9 cellular contexts compared by ENCODE assay signal in the genomic region with DNA sequence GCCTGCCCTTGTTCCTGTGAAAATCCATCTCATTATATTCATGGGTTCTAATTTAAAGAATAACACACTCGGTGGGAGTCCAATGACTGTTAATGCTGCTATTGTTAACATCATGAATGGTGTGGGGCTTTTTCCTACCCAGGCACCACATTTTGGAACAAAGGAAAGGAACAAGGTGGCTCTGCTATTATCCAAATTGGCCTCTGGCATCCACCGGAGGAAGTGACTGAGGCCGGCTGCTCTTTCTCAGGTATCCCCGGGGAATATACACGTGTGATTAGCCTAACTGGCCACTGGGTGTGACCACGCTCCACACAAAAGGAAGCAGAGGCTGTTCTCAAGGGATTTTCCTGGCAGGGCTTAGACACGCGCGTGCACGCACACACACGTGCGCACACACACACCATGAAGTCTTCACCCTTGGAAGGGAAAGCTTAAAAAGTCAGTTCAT.
A peak's percentile ranks its signal among the peaks of the same experiment; 100 is the strongest.
DNase-seq lines count a peak whose midpoint lies in the region; ATAC-seq and TF ChIP-seq lines count a peak whose summit lies in the region.
"Had no signal": no experiment of that assay in that cellular context is flagged by ENCODE, and none has a peak within 500 bp of the region (broad histone marks: within the 10 kb centered on the region; RNA-seq: fewer than 3 reads in every experiment).

No MANE protein-coding gene starts in this region.

- no peaks in the 10 kb centered on the region for H3K4me1 Mint-ChIP-seq in type B pancreatic cell (ENCODE audit: unreplicated experiment)
- no peaks in the 10 kb centered on the region for H3K4me1 Mint-ChIP-seq in naive thymus-derived CD8-positive, alpha-beta T cell

- no peak overlapping the region for H3K4me3 Mint-ChIP-seq in type B pancreatic cell
- H3K4me3 Mint-ChIP-seq in naive thymus-derived CD8-positive, alpha-beta T cell: no peak overlapping the region

- DNase-seq in DMS 273 (lab: John Stamatoyannopoulos, UW; ENCODE audit: unreplicated experiment): peak; percentile 26
- DNase-seq in DMS 273 treated with DMSO at 0.1 percent for 48 hours (lab: John Stamatoyannopoulos, UW): no peak
- DNase-seq in SK-N-SH: peak; percentile 64
- DNase-seq in iPS-NIHi11 (ENCODE audit: low spot score): peak; percentile 55
- DNase-seq in type B pancreatic cell (ENCODE audit: extremely low spot score, unreplicated experiment): no peak
- no peak for DNase-seq in naive thymus-derived CD8-positive, alpha-beta T cell

- TF ChIP-seq RAD21 in SK-N-SH (IDR thresholded peaks at IDR 0.05; ENCODE audit: low read length): peak; percentile 79

- H3K4me3 ChIP-seq in SK-N-SH (ENCODE audit: low read depth in 2 of 2, low read length in 1 of 2): no peak overlapping the region

- WGBS in SK-N-SH (ENCODE audit: low lambda C conversion rate): 61% methylated on average over 11 of the region's 12 CpGs

- H3K9me3 ChIP-seq in SK-N-SH: no peaks in the 10 kb centered on the region

- POLR2A ChIA-PET in SK-N-SH (lab: Yijun Ruan, JAX): no interaction called here
- POLR2A ChIA-PET in naive thymus-derived CD8-positive, alpha-beta T cell (lab: Charles Lee): no interaction called here

- H3K27ac ChIP-seq in SK-N-SH (ENCODE audit: low read depth in 2 of 2, low read length in 1 of 2): no peak overlapping the region
- H3K27ac ChIP-seq: parathyroid adenoma had no signal

- no peaks in the 10 kb centered on the region for H3K79me2 ChIP-seq in SK-N-SH (ENCODE audit: insufficient read depth)
- H3K79me2 ChIP-seq: parathyroid adenoma had no signal

- TF ChIP-seq EP300 in SK-N-SH (IDR thresholded peaks at IDR 0.05; ENCODE audit: borderline replicate concordance in 1 of 2, low read depth in 1 of 2, low read length in 1 of 2): no peak

- no peaks in the 10 kb centered on the region for H3K36me3 Mint-ChIP-seq in type B pancreatic cell
- no peaks in the 10 kb centered on the region for H3K36me3 Mint-ChIP-seq in naive thymus-derived CD8-positive, alpha-beta T cell

- no peak overlapping the region for H3K9ac ChIP-seq in SK-N-SH
- H3K9ac ChIP-seq: parathyroid adenoma had no signal

- TF ChIP-seq CTCF in SK-N-SH (IDR thresholded peaks at IDR 0.05): peak; percentile 31; the same call in 1 of the 2 replicates
- TF ChIP-seq CTCF in type B pancreatic cell (conservative IDR thresholded peaks at IDR 0.05): peak; percentile 65

- ATAC-seq in HG02798 (IDR thresholded peaks at IDR 0.05; ENCODE audit: poor library complexity, unreplicated experiment) (no peak), HG03457 (IDR thresholded peaks at IDR 0.05; ENCODE audit: unreplicated experiment) (no peak)
- ATAC-seq in naive thymus-derived CD8-positive, alpha-beta T cell: no peak

- no peaks in the 10 kb centered on the region for H3K36me3 ChIP-seq in SK-N-SH (replicated peaks in 1 of 2; ENCODE audit: control insufficient read depth in 1 of 2, insufficient read depth in 2 of 2, low read length in 1 of 2)

- H3K27ac Mint-ChIP-seq in type B pancreatic cell: no peak overlapping the region
- no peak overlapping the region for H3K27ac Mint-ChIP-seq in naive thymus-derived CD8-positive, alpha-beta T cell

- no peak overlapping the region for H3K4me2 ChIP-seq in SK-N-SH

- CTCF ChIA-PET in SK-N-SH (lab: Yijun Ruan, JAX): interaction anchor here (0.6 kb wide), 1 partner anchor 15 kb away, joined by 3 read pairs; no protein-coding TSS in a partner anchor

- H3K27me3 Mint-ChIP-seq in type B pancreatic cell: peaks cover 6% of the 10 kb centered on the region
- no peaks in the 10 kb centered on the region for H3K27me3 Mint-ChIP-seq in naive thymus-derived CD8-positive, alpha-beta T cell

- no peaks in the 10 kb centered on the region for H3K9me2 ChIP-seq in SK-N-SH

- H3K27me3 ChIP-seq in SK-N-SH (ENCODE audit: insufficient read depth): no peaks in the 10 kb centered on the region

- H3K4me1 ChIP-seq in SK-N-SH (ENCODE audit: control insufficient read depth in 1 of 2, insufficient read depth in 2 of 2, low read depth in 1 of 2, low read length in 1 of 2): no peaks in the 10 kb centered on the region
- H3K4me1 ChIP-seq: parathyroid adenoma had no signal

- H3K9me3 Mint-ChIP-seq in type B pancreatic cell: peaks cover 5% of the 10 kb centered on the region
- H3K9me3 Mint-ChIP-seq in naive thymus-derived CD8-positive, alpha-beta T cell: peaks cover 0 to 7% (median 0%) of the 10 kb centered on the region in 9 donors

- H2AFZ ChIP-seq in SK-N-SH (ENCODE audit: low read depth): no peak overlapping the region
- H2AFZ ChIP-seq: parathyroid adenoma had no signal

- H4K20me1 ChIP-seq in SK-N-SH (ENCODE audit: insufficient read depth): no peaks in the 10 kb centered on the region

- no peaks in the 10 kb centered on the region for H3F3A ChIP-seq in SK-N-SH (replicated peaks; ENCODE audit: insufficient read depth)

TF ChIP-seq in SK-N-SH, 30 proteins besides CTCF, POLR2A, EP300 and RAD21:
- TF ChIP-seq, protein P1, sequence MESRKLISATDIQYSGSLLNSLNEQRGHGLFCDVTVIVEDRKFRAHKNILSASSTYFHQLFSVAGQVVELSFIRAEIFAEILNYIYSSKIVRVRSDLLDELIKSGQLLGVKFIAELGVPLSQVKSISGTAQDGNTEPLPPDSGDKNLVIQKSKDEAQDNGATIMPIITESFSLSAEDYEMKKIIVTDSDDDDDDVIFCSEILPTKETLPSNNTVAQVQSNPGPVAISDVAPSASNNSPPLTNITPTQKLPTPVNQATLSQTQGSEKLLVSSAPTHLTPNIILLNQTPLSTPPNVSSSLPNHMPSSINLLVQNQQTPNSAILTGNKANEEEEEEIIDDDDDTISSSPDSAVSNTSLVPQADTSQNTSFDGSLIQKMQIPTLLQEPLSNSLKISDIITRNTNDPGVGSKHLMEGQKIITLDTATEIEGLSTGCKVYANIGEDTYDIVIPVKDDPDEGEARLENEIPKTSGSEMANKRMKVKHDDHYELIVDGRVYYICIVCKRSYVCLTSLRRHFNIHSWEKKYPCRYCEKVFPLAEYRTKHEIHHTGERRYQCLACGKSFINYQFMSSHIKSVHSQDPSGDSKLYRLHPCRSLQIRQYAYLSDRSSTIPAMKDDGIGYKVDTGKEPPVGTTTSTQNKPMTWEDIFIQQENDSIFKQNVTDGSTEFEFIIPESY (IDR thresholded peaks at IDR 0.05; ENCODE audit: borderline replicate concordance, low read depth): no peak
- TF ChIP-seq NFIC (IDR thresholded peaks at IDR 0.05; ENCODE audit: borderline replicate concordance) (no peak), GABPA (IDR thresholded peaks at IDR 0.05; ENCODE audit: low read depth) (no peak), GATA2 (CRISPR knock-in tag; IDR thresholded peaks at IDR 0.05) (no peak), SMC3 (IDR thresholded peaks at IDR 0.05; ENCODE audit: low read depth, low read length) (peak; percentile 38; the same call in 1 of the 2 replicates)

Comparison
In these comparisons a context has a peak if more than half of its experiments do, and no peak if none do; other contexts are left out.
1. DNase-seq: peak in DMS 273 (single experiment), SK-N-SH (single experiment) and iPS-NIHi11 (single experiment); none in DMS 273 treated with DMSO at 0.1 percent for 48 hours (single experiment), type B pancreatic cell (single experiment) and naive thymus-derived CD8-positive, alpha-beta T cell (0 of 10).